In genomic region chr12:54265364-54265812, GRCh38 we compare ENCODE assay signal across 1 cellular context.
TF ChIP-seq lines count a peak whose summit lies in the region.

No MANE protein-coding gene starts in this region.

TF ChIP-seq in K562, 482 proteins besides CTCF, POLR2A, EP300 and RAD21 (continued from another document):
- TF ChIP-seq GMEB1 (CRISPR knock-in tag; IDR thresholded peaks at IDR 0.05) (no peak), KLF16 (IDR thresholded peaks at IDR 0.05) (no peak)
